2 cellular contexts compared by ENCODE assay signal in genomic region chr15:58788056-58788710, GRCh38.
TF ChIP-seq lines count a peak whose summit lies in the region.

No MANE protein-coding gene starts in this region.

TF ChIP-seq in A549, 52 proteins besides CTCF, POLR2A, EP300 and RAD21:
- peak; percentile 89 for TF ChIP-seq MAFK (IDR thresholded peaks at IDR 0.05; ENCODE audit: partially characterized antibody)
- no peak for TF ChIP-seq REST (IDR thresholded peaks at IDR 0.05)
- TF ChIP-seq KDM5A (IDR thresholded peaks at IDR 0.05), result no peak
- TF ChIP-seq HDAC2 (IDR thresholded peaks at IDR 0.05), result no peak

TF ChIP-seq in IMR-90, 13 proteins besides CTCF, POLR2A, EP300 and RAD21:
- no peak for TF ChIP-seq MXI1 (IDR thresholded peaks at IDR 0.05; ENCODE audit: borderline replicate concordance, low read depth, low read length)
- no peak for TF ChIP-seq RFX5 (IDR thresholded peaks at IDR 0.05; ENCODE audit: low read depth, low read length)
- TF ChIP-seq MAFK (IDR thresholded peaks at IDR 0.05; ENCODE audit: low read depth, low read length), result peak; percentile 93
- no peak for TF ChIP-seq BHLHE40 (IDR thresholded peaks at IDR 0.05; ENCODE audit: low read depth, low read length)
- TF ChIP-seq CEBPB (IDR thresholded peaks at IDR 0.05; ENCODE audit: low read depth, low read length), result no peak
- no peak for TF ChIP-seq ELK1 (IDR thresholded peaks at IDR 0.05; ENCODE audit: borderline replicate concordance, low read depth, low read length)
- no peak for TF ChIP-seq MAZ (IDR thresholded peaks at IDR 0.05; ENCODE audit: borderline replicate concordance, low read depth, low read length)
